1 cellular context compared by ENCODE assay signal in genomic region chr17:42517516-42517915, GRCh38.
TF ChIP-seq lines count a peak whose summit lies in the region.

No MANE protein-coding gene starts in this region.

TF ChIP-seq in K562, 482 proteins besides CTCF, POLR2A, EP300 and RAD21 (continues in another document):
- TF ChIP-seq ESRRA (IDR thresholded peaks at IDR 0.05; ENCODE audit: borderline replicate concordance, low read depth) = no peak; the same call in 1 of the 2 replicates
- no peak for TF ChIP-seq CEBPB (tag; IDR thresholded peaks at IDR 0.05)
- TF ChIP-seq KDM5B (IDR thresholded peaks at IDR 0.05; ENCODE audit: insufficient replicate concordance, low read depth, low read length) = no peak
- no peak for TF ChIP-seq CBX5 (IDR thresholded peaks at IDR 0.05; ENCODE audit: borderline replicate concordance, low read depth)
- no peak for TF ChIP-seq RBFOX2 (IDR thresholded peaks at IDR 0.05; ENCODE audit: low read depth, low read length)
- no peak for TF ChIP-seq ZBTB11 (CRISPR knock-in tag; IDR thresholded peaks at IDR 0.05)
- TF ChIP-seq ZNF551 (CRISPR knock-in tag; IDR thresholded peaks at IDR 0.05) = no peak
- TF ChIP-seq HNRNPL (IDR thresholded peaks at IDR 0.05; ENCODE audit: low read depth, low read length) = no peak
- TF ChIP-seq MAFG (tag; conservative IDR thresholded peaks at IDR 0.05) = no peak
- TF ChIP-seq SMAD3 (CRISPR knock-in tag; conservative IDR thresholded peaks at IDR 0.05) = no peak
- TF ChIP-seq ZNF23 (CRISPR knock-in tag; IDR thresholded peaks at IDR 0.05) = no peak
- TF ChIP-seq ELF4 (CRISPR knock-in tag; IDR thresholded peaks at IDR 0.05) = no peak
- TF ChIP-seq CHD7 (IDR thresholded peaks at IDR 0.05; ENCODE audit: low read depth, low read length) = no peak
- no peak for TF ChIP-seq NCOA1 (IDR thresholded peaks at IDR 0.05; ENCODE audit: low read depth)
- TF ChIP-seq HDAC8 (tag; IDR thresholded peaks at IDR 0.05) = no peak
- TF ChIP-seq KLF16 (IDR thresholded peaks at IDR 0.05) = peak; percentile 41; the same call in 1 of the 2 replicates
- TF ChIP-seq SRSF9 (IDR thresholded peaks at IDR 0.05; ENCODE audit: borderline replicate concordance, low read depth, low read length) = no peak
- TF ChIP-seq RBM14 (IDR thresholded peaks at IDR 0.05; ENCODE audit: borderline replicate concordance, insufficient read depth, low read depth, low read length) = no peak
- TF ChIP-seq ZNF639 (CRISPR knock-in tag; conservative IDR thresholded peaks at IDR 0.05 in 1 of 2, IDR thresholded peaks at IDR 0.05 in 1 of 2) = no peak
- TF ChIP-seq ZNF764 (CRISPR knock-in tag; IDR thresholded peaks at IDR 0.05; ENCODE audit: low read depth) = no peak
- no peak for TF ChIP-seq HLTF (IDR thresholded peaks at IDR 0.05)
- TF ChIP-seq TGIF2 (CRISPR knock-in tag; IDR thresholded peaks at IDR 0.05) = no peak
- TF ChIP-seq SMARCA4 (IDR thresholded peaks at IDR 0.05) = no peak
- no peak for TF ChIP-seq CBFA2T3 (IDR thresholded peaks at IDR 0.05)
- peak; percentile 65 for TF ChIP-seq SOX6 (IDR thresholded peaks at IDR 0.05)
- TF ChIP-seq ZBTB17 (CRISPR knock-in tag; IDR thresholded peaks at IDR 0.05) = no peak
- no peak for TF ChIP-seq XRCC4 (IDR thresholded peaks at IDR 0.05; ENCODE audit: extremely low read depth, insufficient read depth, insufficient read length)
- no peak for TF ChIP-seq MTA1 (IDR thresholded peaks at IDR 0.05; ENCODE audit: borderline replicate concordance)
- TF ChIP-seq ZNF324 (CRISPR knock-in tag; IDR thresholded peaks at IDR 0.05) = no peak
- no peak for TF ChIP-seq CUX1 (CRISPR knock-in tag; IDR thresholded peaks at IDR 0.05)
- TF ChIP-seq KHSRP (IDR thresholded peaks at IDR 0.05) = no peak
- no peak for TF ChIP-seq CBFA2T2 (conservative IDR thresholded peaks at IDR 0.05)
- no peak for TF ChIP-seq DNMT1 (IDR thresholded peaks at IDR 0.05)
- TF ChIP-seq SMARCE1 (IDR thresholded peaks at IDR 0.05) = 0 out of 2 replicates have a peak, but pooled peaks have one; percentile 10
- TF ChIP-seq RBM22 (IDR thresholded peaks at IDR 0.05; ENCODE audit: low read depth, low read length, poor library complexity, severe bottlenecking) = no peak
- no peak for TF ChIP-seq GTF2E2 (tag; IDR thresholded peaks at IDR 0.05)
- TF ChIP-seq RFX1 (IDR thresholded peaks at IDR 0.05) = no peak
- TF ChIP-seq GABPB1 (CRISPR knock-in tag; IDR thresholded peaks at IDR 0.05) = no peak
- no peak for TF ChIP-seq SUPT5H (IDR thresholded peaks at IDR 0.05)
- TF ChIP-seq E2F8 (IDR thresholded peaks at IDR 0.05; ENCODE audit: low read depth, partially characterized antibody) = no peak
